1 cellular context compared by ENCODE assay signal in the genomic region with DNA sequence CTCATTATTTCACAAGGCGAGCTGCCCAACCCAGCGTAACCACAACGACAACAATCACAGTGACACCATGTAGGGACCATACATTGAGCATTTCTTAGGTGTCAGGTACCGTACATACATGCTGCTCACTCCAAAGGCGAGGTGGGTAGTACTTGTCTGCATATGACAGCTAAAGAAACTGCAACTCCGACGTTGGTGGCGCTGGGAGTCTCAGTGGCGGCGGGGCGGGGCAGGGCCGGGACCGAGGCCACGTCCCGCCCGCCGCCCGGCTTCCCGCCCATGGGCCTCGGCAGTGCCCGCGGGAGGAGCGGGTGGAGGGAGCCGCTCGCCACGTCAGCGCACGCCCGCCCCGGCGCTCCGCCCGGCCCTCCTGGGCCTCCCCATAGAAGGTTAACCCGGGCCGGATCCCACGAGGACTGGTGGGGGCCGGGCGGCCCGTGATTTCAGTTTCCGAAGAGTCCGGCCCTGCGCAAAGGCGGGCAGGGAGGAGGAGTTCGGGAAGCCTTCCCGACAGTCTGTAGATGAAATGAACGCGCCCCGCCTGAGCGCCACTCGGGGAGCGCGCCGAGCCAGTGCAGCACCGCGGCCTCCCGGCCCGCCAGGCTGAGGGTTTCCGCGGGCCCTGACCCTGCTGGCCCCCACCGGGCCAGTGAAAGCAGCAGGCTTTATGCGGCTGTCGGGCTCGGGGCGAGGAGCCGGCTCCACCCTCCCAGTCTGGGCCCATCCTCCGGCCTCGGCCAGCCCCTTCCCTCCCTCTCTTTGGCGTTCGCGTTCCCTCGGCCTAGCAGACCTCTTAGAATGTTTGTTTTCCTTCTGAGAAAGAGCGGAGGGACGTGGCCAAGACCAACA.
TF ChIP-seq lines count a peak whose summit lies in the region.

No MANE protein-coding gene starts in this region.

TF ChIP-seq in HepG2, 621 proteins besides CTCF, POLR2A, EP300 and RAD21 (continued from another document and continues in another):
- TF ChIP-seq, protein P1, sequence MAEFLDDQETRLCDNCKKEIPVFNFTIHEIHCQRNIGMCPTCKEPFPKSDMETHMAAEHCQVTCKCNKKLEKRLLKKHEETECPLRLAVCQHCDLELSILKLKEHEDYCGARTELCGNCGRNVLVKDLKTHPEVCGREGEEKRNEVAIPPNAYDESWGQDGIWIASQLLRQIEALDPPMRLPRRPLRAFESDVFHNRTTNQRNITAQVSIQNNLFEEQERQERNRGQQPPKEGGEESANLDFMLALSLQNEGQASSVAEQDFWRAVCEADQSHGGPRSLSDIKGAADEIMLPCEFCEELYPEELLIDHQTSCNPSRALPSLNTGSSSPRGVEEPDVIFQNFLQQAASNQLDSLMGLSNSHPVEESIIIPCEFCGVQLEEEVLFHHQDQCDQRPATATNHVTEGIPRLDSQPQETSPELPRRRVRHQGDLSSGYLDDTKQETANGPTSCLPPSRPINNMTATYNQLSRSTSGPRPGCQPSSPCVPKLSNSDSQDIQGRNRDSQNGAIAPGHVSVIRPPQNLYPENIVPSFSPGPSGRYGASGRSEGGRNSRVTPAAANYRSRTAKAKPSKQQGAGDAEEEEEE (CRISPR knock-in tag; IDR thresholded peaks at IDR 0.05; ENCODE audit: borderline replicate concordance) = no peak
- TF ChIP-seq TCF7L2 (IDR thresholded peaks at IDR 0.05; ENCODE audit: low read depth, low read length) = no peak
- TF ChIP-seq, protein P2, sequence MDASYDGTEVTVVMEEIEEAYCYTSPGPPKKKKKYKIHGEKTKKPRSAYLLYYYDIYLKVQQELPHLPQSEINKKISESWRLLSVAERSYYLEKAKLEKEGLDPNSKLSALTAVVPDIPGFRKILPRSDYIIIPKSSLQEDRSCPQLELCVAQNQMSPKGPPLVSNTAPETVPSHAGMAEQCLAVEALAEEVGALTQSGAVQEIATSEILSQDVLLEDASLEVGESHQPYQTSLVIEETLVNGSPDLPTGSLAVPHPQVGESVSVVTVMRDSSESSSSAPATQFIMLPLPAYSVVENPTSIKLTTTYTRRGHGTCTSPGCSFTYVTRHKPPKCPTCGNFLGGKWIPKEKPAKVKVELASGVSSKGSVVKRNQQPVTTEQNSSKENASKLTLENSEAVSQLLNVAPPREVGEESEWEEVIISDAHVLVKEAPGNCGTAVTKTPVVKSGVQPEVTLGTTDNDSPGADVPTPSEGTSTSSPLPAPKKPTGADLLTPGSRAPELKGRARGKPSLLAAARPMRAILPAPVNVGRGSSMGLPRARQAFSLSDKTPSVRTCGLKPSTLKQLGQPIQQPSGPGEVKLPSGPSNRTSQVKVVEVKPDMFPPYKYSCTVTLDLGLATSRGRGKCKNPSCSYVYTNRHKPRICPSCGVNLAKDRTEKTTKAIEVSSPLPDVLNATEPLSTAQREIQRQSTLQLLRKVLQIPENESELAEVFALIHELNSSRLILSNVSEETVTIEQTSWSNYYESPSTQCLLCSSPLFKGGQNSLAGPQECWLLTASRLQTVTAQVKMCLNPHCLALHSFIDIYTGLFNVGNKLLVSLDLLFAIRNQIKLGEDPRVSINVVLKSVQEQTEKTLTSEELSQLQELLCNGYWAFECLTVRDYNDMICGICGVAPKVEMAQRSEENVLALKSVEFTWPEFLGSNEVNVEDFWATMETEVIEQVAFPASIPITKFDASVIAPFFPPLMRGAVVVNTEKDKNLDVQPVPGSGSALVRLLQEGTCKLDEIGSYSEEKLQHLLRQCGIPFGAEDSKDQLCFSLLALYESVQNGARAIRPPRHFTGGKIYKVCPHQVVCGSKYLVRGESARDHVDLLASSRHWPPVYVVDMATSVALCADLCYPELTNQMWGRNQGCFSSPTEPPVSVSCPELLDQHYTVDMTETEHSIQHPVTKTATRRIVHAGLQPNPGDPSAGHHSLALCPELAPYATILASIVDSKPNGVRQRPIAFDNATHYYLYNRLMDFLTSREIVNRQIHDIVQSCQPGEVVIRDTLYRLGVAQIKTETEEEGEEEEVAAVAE (CRISPR knock-in tag; IDR thresholded peaks at IDR 0.05; ENCODE audit: borderline replicate concordance) = no peak
- no peak for TF ChIP-seq NFIB (CRISPR knock-in tag; IDR thresholded peaks at IDR 0.05; ENCODE audit: borderline replicate concordance)
- TF ChIP-seq, protein P3, sequence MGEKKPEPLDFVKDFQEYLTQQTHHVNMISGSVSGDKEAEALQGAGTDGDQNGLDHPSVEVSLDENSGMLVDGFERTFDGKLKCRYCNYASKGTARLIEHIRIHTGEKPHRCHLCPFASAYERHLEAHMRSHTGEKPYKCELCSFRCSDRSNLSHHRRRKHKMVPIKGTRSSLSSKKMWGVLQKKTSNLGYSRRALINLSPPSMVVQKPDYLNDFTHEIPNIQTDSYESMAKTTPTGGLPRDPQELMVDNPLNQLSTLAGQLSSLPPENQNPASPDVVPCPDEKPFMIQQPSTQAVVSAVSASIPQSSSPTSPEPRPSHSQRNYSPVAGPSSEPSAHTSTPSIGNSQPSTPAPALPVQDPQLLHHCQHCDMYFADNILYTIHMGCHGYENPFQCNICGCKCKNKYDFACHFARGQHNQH (CRISPR knock-in tag; IDR thresholded peaks at IDR 0.05) = no peak; the same call in 1 of the 2 replicates
- TF ChIP-seq ZMAT3 (CRISPR knock-in tag; conservative IDR thresholded peaks at IDR 0.05) = 0 out of 2 replicates have a peak, but pooled peaks have one; percentile 33
- TF ChIP-seq U2AF2 (IDR thresholded peaks at IDR 0.05; ENCODE audit: low read depth, low read length) = no peak
- TF ChIP-seq ZNF468 (CRISPR knock-in tag; IDR thresholded peaks at IDR 0.05) = no peak
- TF ChIP-seq MEIS1 (CRISPR knock-in tag; IDR thresholded peaks at IDR 0.05; ENCODE audit: borderline replicate concordance) = peak; percentile 61; the same call in 1 of the 2 replicates
- TF ChIP-seq ZC3H4 (CRISPR knock-in tag; IDR thresholded peaks at IDR 0.05; ENCODE audit: borderline replicate concordance) = no peak
- TF ChIP-seq, protein P4, sequence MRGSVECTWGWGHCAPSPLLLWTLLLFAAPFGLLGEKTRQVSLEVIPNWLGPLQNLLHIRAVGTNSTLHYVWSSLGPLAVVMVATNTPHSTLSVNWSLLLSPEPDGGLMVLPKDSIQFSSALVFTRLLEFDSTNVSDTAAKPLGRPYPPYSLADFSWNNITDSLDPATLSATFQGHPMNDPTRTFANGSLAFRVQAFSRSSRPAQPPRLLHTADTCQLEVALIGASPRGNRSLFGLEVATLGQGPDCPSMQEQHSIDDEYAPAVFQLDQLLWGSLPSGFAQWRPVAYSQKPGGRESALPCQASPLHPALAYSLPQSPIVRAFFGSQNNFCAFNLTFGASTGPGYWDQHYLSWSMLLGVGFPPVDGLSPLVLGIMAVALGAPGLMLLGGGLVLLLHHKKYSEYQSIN (CRISPR knock-in tag; IDR thresholded peaks at IDR 0.05; ENCODE audit: borderline replicate concordance) = no peak
- peak; percentile 23; the same call in 1 of the 2 replicates for TF ChIP-seq SOX5 (CRISPR knock-in tag; IDR thresholded peaks at IDR 0.05; ENCODE audit: borderline replicate concordance)
- TF ChIP-seq, protein P5, sequence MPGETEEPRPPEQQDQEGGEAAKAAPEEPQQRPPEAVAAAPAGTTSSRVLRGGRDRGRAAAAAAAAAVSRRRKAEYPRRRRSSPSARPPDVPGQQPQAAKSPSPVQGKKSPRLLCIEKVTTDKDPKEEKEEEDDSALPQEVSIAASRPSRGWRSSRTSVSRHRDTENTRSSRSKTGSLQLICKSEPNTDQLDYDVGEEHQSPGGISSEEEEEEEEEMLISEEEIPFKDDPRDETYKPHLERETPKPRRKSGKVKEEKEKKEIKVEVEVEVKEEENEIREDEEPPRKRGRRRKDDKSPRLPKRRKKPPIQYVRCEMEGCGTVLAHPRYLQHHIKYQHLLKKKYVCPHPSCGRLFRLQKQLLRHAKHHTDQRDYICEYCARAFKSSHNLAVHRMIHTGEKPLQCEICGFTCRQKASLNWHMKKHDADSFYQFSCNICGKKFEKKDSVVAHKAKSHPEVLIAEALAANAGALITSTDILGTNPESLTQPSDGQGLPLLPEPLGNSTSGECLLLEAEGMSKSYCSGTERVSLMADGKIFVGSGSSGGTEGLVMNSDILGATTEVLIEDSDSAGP (CRISPR knock-in tag; IDR thresholded peaks at IDR 0.05; ENCODE audit: borderline replicate concordance) = peak; percentile 86; the same call in 1 of the 2 replicates
- TF ChIP-seq ZFAT (CRISPR knock-in tag; conservative IDR thresholded peaks at IDR 0.05) = 0 out of 2 replicates have a peak, but pooled peaks have one; percentile 74
- peak; percentile 48; the same call in 1 of the 2 replicates for TF ChIP-seq TBX2 (CRISPR knock-in tag; IDR thresholded peaks at IDR 0.05; ENCODE audit: borderline replicate concordance)
- no peak for TF ChIP-seq ZNF577 (CRISPR knock-in tag; IDR thresholded peaks at IDR 0.05; ENCODE audit: borderline replicate concordance, low read depth)
- no peak for TF ChIP-seq ZNF567 (CRISPR knock-in tag; IDR thresholded peaks at IDR 0.05; ENCODE audit: borderline replicate concordance)
- TF ChIP-seq, protein P6, sequence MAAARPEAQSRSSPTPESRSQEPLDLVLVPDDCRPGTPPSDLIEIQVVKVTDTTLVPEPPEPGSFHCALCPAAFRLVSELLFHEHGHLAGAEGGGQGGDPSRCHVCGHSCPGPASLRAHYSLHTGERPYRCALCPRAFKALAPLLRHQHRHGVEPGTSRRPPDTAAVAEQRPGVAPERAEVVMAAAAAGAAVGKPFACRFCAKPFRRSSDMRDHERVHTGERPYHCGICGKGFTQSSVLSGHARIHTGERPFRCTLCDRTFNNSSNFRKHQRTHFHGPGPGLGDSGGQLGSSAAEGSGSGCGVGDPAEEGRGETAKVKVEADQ (CRISPR knock-in tag; IDR thresholded peaks at IDR 0.05; ENCODE audit: borderline replicate concordance) = no peak
- no peak for TF ChIP-seq GATA4 (IDR thresholded peaks at IDR 0.05; ENCODE audit: borderline replicate concordance, low read depth)
- no peak for TF ChIP-seq PAX8 (CRISPR knock-in tag; IDR thresholded peaks at IDR 0.05; ENCODE audit: borderline replicate concordance)
- TF ChIP-seq TCF12 (IDR thresholded peaks at IDR 0.05) = no peak
- TF ChIP-seq TCF12 (CRISPR knock-in tag; IDR thresholded peaks at IDR 0.05) = 0 out of 2 replicates have a peak, but pooled peaks have one; percentile 29
- TF ChIP-seq REL (CRISPR knock-in tag; conservative IDR thresholded peaks at IDR 0.05) = no peak
- TF ChIP-seq ZNF441 (CRISPR knock-in tag; IDR thresholded peaks at IDR 0.05; ENCODE audit: borderline replicate concordance) = no peak; the same call in 1 of the 2 replicates
- peak; percentile 36; the same call in 1 of the 2 replicates for TF ChIP-seq ZNF331 (CRISPR knock-in tag; IDR thresholded peaks at IDR 0.05)
- peak; percentile 32; the same call in 1 of the 2 replicates for TF ChIP-seq ZNF614 (CRISPR knock-in tag; IDR thresholded peaks at IDR 0.05; ENCODE audit: borderline replicate concordance)
- no peak for TF ChIP-seq FOXA1 (IDR thresholded peaks at IDR 0.05)
- TF ChIP-seq FOXA1 (CRISPR knock-in tag; IDR thresholded peaks at IDR 0.05) = no peak
- peak; percentile 73 for TF ChIP-seq ZSCAN31 (CRISPR knock-in tag; IDR thresholded peaks at IDR 0.05; ENCODE audit: low read depth)
- no peak for TF ChIP-seq PRMT3 (CRISPR knock-in tag; IDR thresholded peaks at IDR 0.05; ENCODE audit: borderline replicate concordance, low read depth)
- TF ChIP-seq, protein P7, sequence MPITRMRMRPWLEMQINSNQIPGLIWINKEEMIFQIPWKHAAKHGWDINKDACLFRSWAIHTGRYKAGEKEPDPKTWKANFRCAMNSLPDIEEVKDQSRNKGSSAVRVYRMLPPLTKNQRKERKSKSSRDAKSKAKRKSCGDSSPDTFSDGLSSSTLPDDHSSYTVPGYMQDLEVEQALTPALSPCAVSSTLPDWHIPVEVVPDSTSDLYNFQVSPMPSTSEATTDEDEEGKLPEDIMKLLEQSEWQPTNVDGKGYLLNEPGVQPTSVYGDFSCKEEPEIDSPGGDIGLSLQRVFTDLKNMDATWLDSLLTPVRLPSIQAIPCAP (CRISPR knock-in tag; IDR thresholded peaks at IDR 0.05; ENCODE audit: low read depth) = no peak
- no peak for TF ChIP-seq MBNL3 (CRISPR knock-in tag; conservative IDR thresholded peaks at IDR 0.05)
- TF ChIP-seq, protein P8, sequence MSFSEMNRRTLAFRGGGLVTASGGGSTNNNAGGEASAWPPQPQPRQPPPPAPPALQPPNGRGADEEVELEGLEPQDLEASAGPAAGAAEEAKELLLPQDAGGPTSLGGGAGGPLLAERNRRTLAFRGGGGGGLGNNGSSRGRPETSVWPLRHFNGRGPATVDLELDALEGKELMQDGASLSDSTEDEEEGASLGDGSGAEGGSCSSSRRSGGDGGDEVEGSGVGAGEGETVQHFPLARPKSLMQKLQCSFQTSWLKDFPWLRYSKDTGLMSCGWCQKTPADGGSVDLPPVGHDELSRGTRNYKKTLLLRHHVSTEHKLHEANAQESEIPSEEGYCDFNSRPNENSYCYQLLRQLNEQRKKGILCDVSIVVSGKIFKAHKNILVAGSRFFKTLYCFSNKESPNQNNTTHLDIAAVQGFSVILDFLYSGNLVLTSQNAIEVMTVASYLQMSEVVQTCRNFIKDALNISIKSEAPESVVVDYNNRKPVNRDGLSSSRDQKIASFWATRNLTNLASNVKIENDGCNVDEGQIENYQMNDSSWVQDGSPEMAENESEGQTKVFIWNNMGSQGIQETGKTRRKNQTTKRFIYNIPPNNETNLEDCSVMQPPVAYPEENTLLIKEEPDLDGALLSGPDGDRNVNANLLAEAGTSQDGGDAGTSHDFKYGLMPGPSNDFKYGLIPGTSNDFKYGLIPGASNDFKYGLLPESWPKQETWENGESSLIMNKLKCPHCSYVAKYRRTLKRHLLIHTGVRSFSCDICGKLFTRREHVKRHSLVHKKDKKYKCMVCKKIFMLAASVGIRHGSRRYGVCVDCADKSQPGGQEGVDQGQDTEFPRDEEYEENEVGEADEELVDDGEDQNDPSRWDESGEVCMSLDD (CRISPR knock-in tag; IDR thresholded peaks at IDR 0.05; ENCODE audit: borderline replicate concordance) = peak; percentile 53; the same call in 1 of the 2 replicates
- TF ChIP-seq CBFB (CRISPR knock-in tag; IDR thresholded peaks at IDR 0.05) = no peak
- no peak for TF ChIP-seq RCOR2 (CRISPR knock-in tag; IDR thresholded peaks at IDR 0.05)
- no peak for TF ChIP-seq PLRG1 (conservative IDR thresholded peaks at IDR 0.05)
- TF ChIP-seq, protein P9, sequence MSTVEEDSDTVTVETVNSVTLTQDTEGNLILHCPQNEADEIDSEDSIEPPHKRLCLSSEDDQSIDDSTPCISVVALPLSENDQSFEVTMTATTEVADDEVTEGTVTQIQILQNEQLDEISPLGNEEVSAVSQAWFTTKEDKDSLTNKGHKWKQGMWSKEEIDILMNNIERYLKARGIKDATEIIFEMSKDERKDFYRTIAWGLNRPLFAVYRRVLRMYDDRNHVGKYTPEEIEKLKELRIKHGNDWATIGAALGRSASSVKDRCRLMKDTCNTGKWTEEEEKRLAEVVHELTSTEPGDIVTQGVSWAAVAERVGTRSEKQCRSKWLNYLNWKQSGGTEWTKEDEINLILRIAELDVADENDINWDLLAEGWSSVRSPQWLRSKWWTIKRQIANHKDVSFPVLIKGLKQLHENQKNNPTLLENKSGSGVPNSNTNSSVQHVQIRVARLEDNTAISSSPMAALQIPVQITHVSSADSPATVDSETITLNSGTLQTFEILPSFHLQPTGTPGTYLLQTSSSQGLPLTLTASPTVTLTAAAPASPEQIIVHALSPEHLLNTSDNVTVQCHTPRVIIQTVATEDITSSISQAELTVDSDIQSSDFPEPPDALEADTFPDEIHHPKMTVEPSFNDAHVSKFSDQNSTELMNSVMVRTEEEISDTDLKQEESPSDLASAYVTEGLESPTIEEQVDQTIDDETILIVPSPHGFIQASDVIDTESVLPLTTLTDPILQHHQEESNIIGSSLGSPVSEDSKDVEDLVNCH (CRISPR knock-in tag; IDR thresholded peaks at IDR 0.05) = no peak
- no peak for TF ChIP-seq NCOA5 (CRISPR knock-in tag; IDR thresholded peaks at IDR 0.05)
